In genomic region chr14:37587881-37588666, GRCh38 we compare ENCODE assay signal across 1 cellular context.
TF ChIP-seq lines count a peak whose summit lies in the region.

No MANE protein-coding gene starts in this region.

TF ChIP-seq in HepG2, 621 proteins besides CTCF, POLR2A, EP300 and RAD21 (continued from another document and continues in another):
- TF ChIP-seq ZNF580 (CRISPR knock-in tag; IDR thresholded peaks at IDR 0.05; ENCODE audit: borderline replicate concordance, low read depth): no peak; the same call in 1 of the 2 replicates
- no peak for TF ChIP-seq EHMT2 (IDR thresholded peaks at IDR 0.05; ENCODE audit: borderline replicate concordance, low read depth, low read length)
- no peak; the same call in 1 of the 2 replicates for TF ChIP-seq ZNF792 (CRISPR knock-in tag; IDR thresholded peaks at IDR 0.05)
- TF ChIP-seq CEBPZ (IDR thresholded peaks at IDR 0.05; ENCODE audit: low read length): no peak
- no peak for TF ChIP-seq ZNF20 (CRISPR knock-in tag; IDR thresholded peaks at IDR 0.05)
- peak; percentile 99 for TF ChIP-seq RBM39 (IDR thresholded peaks at IDR 0.05; ENCODE audit: low read depth, low read length, poor library complexity, severe bottlenecking)
- no peak; the same call in 1 of the 2 replicates for TF ChIP-seq PRDM4 (CRISPR knock-in tag; IDR thresholded peaks at IDR 0.05; ENCODE audit: borderline replicate concordance)
- no peak; the same call in none of the 2 replicates for TF ChIP-seq POLR2AphosphoS5 (IDR thresholded peaks at IDR 0.05; ENCODE audit: low read depth, low read length)
- TF ChIP-seq MYNN (CRISPR knock-in tag; IDR thresholded peaks at IDR 0.05; ENCODE audit: low read depth): peak; percentile 85
- peak; percentile 97 for TF ChIP-seq ARHGAP35 (CRISPR knock-in tag; IDR thresholded peaks at IDR 0.05; ENCODE audit: borderline replicate concordance)
- TF ChIP-seq ZNF329 (CRISPR knock-in tag; IDR thresholded peaks at IDR 0.05; ENCODE audit: low read depth): no peak; the same call in 1 of the 2 replicates
- no peak for TF ChIP-seq ZNF34 (CRISPR knock-in tag; IDR thresholded peaks at IDR 0.05; ENCODE audit: borderline replicate concordance)
- TF ChIP-seq ZNF354B (CRISPR knock-in tag; IDR thresholded peaks at IDR 0.05): no peak
- peak; percentile 79 for TF ChIP-seq TBX2 (CRISPR knock-in tag; IDR thresholded peaks at IDR 0.05; ENCODE audit: borderline replicate concordance)
- TF ChIP-seq CHD2 (IDR thresholded peaks at IDR 0.05; ENCODE audit: low read depth, low read length): no peak
- peak; percentile 100 for TF ChIP-seq AGO2 (optimal IDR thresholded peaks at IDR 0.05; ENCODE audit: low read depth, low read length)
- no peak for TF ChIP-seq ZNF552 (CRISPR knock-in tag; IDR thresholded peaks at IDR 0.05; ENCODE audit: borderline replicate concordance)
- no peak for TF ChIP-seq SRF (IDR thresholded peaks at IDR 0.05; ENCODE audit: low read depth, low read length)
- no peak for TF ChIP-seq HMGA1 (CRISPR knock-in tag; conservative IDR thresholded peaks at IDR 0.05)
- TF ChIP-seq KLF15 (CRISPR knock-in tag; IDR thresholded peaks at IDR 0.05; ENCODE audit: borderline replicate concordance): peak; percentile 94
- TF ChIP-seq PHF8 (CRISPR knock-in tag; IDR thresholded peaks at IDR 0.05): peak; percentile 88
- TF ChIP-seq TEAD3 (CRISPR knock-in tag; optimal IDR thresholded peaks at IDR 0.05; ENCODE audit: borderline replicate concordance): peak; percentile 54
- peak; percentile 95 for TF ChIP-seq ZNF281 (CRISPR knock-in tag; IDR thresholded peaks at IDR 0.05; ENCODE audit: borderline replicate concordance)
- no peak for TF ChIP-seq ZNF24 (IDR thresholded peaks at IDR 0.05)
- TF ChIP-seq NRL (CRISPR knock-in tag; IDR thresholded peaks at IDR 0.05; ENCODE audit: borderline replicate concordance): peak; percentile 91
- peak; percentile 75 for TF ChIP-seq CBFB (CRISPR knock-in tag; IDR thresholded peaks at IDR 0.05)
- no peak for TF ChIP-seq HOXA7 (CRISPR knock-in tag; IDR thresholded peaks at IDR 0.05)
- TF ChIP-seq TCF12 (IDR thresholded peaks at IDR 0.05): no peak
- TF ChIP-seq TCF12 (CRISPR knock-in tag; IDR thresholded peaks at IDR 0.05): peak; percentile 72; the same call in 1 of the 2 replicates
- 0 out of 2 replicates have a peak, but pooled peaks have one; percentile 38 for TF ChIP-seq ZNF879 (CRISPR knock-in tag; IDR thresholded peaks at IDR 0.05)
- no peak for TF ChIP-seq GTF2F1 (IDR thresholded peaks at IDR 0.05; ENCODE audit: low read length)
- no peak for TF ChIP-seq ZNF143 (CRISPR knock-in tag; IDR thresholded peaks at IDR 0.05)
- no peak for TF ChIP-seq TOPORS (CRISPR knock-in tag; IDR thresholded peaks at IDR 0.05)
- TF ChIP-seq PHF21A (CRISPR knock-in tag; IDR thresholded peaks at IDR 0.05): peak; percentile 91
- no peak; the same call in 1 of the 2 replicates for TF ChIP-seq KDM1A (CRISPR knock-in tag; IDR thresholded peaks at IDR 0.05)
- TF ChIP-seq ZNF251 (CRISPR knock-in tag; IDR thresholded peaks at IDR 0.05): 0 out of 2 replicates have a peak, but pooled peaks have one; percentile 46
- no peak; the same call in 1 of the 2 replicates for TF ChIP-seq CAMTA2 (CRISPR knock-in tag; IDR thresholded peaks at IDR 0.05; ENCODE audit: borderline replicate concordance)
- TF ChIP-seq UBTF (CRISPR knock-in tag; IDR thresholded peaks at IDR 0.05): peak; percentile 99
- peak; percentile 89 for TF ChIP-seq ZNF784 (CRISPR knock-in tag; IDR thresholded peaks at IDR 0.05; ENCODE audit: borderline replicate concordance)
- peak; percentile 32; the same call in 1 of the 2 replicates for TF ChIP-seq TCF7 (IDR thresholded peaks at IDR 0.05; ENCODE audit: low read depth)
- peak; percentile 33; the same call in 1 of the 2 replicates for TF ChIP-seq MED13 (CRISPR knock-in tag; IDR thresholded peaks at IDR 0.05)
- peak; percentile 95 for TF ChIP-seq ZNF30 (CRISPR knock-in tag; IDR thresholded peaks at IDR 0.05)
- no peak; the same call in 1 of the 2 replicates for TF ChIP-seq NR2F6 (IDR thresholded peaks at IDR 0.05)
- TF ChIP-seq NR2F6 (CRISPR knock-in tag; IDR thresholded peaks at IDR 0.05): no peak
- TF ChIP-seq ZNF496 (CRISPR knock-in tag; IDR thresholded peaks at IDR 0.05; ENCODE audit: insufficient replicate concordance): no peak
- TF ChIP-seq ZFP36L1 (CRISPR knock-in tag; IDR thresholded peaks at IDR 0.05): 0 out of 2 replicates have a peak, but pooled peaks have one; percentile 61
- TF ChIP-seq ZBED4 (CRISPR knock-in tag; IDR thresholded peaks at IDR 0.05; ENCODE audit: borderline replicate concordance): peak; percentile 11; the same call in 1 of the 2 replicates
- 0 out of 2 replicates have a peak, but pooled peaks have one; percentile 53 for TF ChIP-seq ZFYVE20 (CRISPR knock-in tag; IDR thresholded peaks at IDR 0.05; ENCODE audit: borderline replicate concordance, low read depth)
- TF ChIP-seq PCBP1 (IDR thresholded peaks at IDR 0.05; ENCODE audit: borderline replicate concordance, low read depth, low read length): peak; percentile 88
- TF ChIP-seq CCDC6 (CRISPR knock-in tag; IDR thresholded peaks at IDR 0.05): peak; percentile 68
